ENCODE assay signal across 30 cellular contexts in the genomic region with DNA sequence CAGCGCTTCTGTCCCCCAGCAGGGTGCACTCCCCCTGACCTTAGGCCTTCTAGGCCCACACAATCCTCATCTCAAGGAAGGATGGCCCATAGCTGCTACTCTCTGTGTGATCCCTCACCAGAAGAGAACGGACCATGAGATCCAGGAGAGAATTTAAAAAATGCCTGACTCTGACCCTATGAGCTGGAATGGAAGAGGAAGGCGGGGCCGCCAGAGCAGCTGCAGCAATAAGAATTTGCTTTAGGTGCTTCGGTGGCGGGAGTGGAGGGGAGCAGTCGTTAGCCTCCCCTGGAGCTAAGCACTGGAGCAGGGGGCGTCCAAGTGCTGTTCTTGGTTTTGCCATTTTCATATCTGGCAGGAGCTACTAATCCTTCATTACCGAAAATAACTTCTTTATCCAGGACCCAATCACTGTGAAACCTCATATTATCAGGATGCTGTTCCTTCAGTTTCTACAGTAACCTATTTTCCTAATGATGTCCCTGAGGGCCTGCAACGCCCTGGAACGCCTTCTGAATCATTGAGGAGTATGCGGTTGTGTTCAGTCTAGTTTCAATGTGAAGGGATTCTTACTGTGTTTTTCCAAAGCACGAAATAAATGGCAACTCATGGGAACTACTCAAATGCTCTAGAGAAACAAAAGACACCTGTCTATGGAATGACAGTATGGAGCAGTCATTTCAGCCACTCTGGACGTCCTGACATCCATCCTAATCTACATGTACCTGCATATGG.
"Had no signal": no experiment of that assay in that cellular context is flagged by ENCODE, and none has a peak within 500 bp of the region (broad histone marks: within the 10 kb centered on the region; RNA-seq: fewer than 3 reads in every experiment).

No MANE protein-coding gene starts in this region.

- H3K36me3 ChIP-seq: brain microvascular endothelial cell, MG63, Peyer's patch had no signal

- H3K36me3 Mint-ChIP-seq: activated naive CD4-positive, alpha-beta T cell treated with anti-CD3 and anti-CD28 coated beads, Interleukin-2, amount 10 ng/mL, durations not matched to agents 7 days and 5 days; activated naive CD8-positive, alpha-beta T cell; IgD-negative memory B cell had no signal

- H3K27ac Mint-ChIP-seq: activated CD4-positive, alpha-beta T cell treated with anti-CD3 and anti-CD28 coated beads, Interleukin-2, amount 10 ng/mL, durations not matched to agents 24 days and 14 days; activated CD8-positive, alpha-beta T cell treated with anti-CD3 and anti-CD28 coated beads for 36 hours; activated naive CD4-positive, alpha-beta T cell treated with anti-CD3 and anti-CD28 coated beads, Interleukin-2, amount 10 ng/mL, durations not matched to agents 7 days and 5 days; activated naive CD8-positive, alpha-beta T cell; activated T-helper 1 cell treated with anti-CD3 and anti-CD28 coated beads, Interleukin-12 subunit alpha, Interleukin-12 subunit beta, Interleukin-2, Interleukin-4 antibody, amounts not matched to agents 30 ng/mL and 10 ng/mL and 1 ng/mL, durations not matched to agents 14 hours and 24 hours and 36 hours; IgD-negative memory B cell had no signal

- H3K9me3 Mint-ChIP-seq: activated CD4-positive, alpha-beta T cell treated with anti-CD3 and anti-CD28 coated beads, Interleukin-2, amount 10 ng/mL, durations not matched to agents 24 days and 14 days; activated CD8-positive, alpha-beta T cell treated with anti-CD3 and anti-CD28 coated beads for 36 hours; activated naive CD4-positive, alpha-beta T cell treated with anti-CD3 and anti-CD28 coated beads, Interleukin-2, amount 10 ng/mL, durations not matched to agents 7 days and 5 days; activated T-cell treated with anti-CD3 and anti-CD28 coated beads, Interleukin-2, amount 50 U/mL, for 4 hours; activated T-helper 1 cell treated with anti-CD3 and anti-CD28 coated beads, Interleukin-12 subunit alpha, Interleukin-12 subunit beta, Interleukin-2, Interleukin-4 antibody, amounts not matched to agents 30 ng/mL and 10 ng/mL and 1 ng/mL, durations not matched to agents 14 hours and 24 hours and 36 hours; IgD-negative memory B cell had no signal

- H3K27me3 ChIP-seq: brain microvascular endothelial cell, MG63, Peyer's patch had no signal

- H3K9me3 ChIP-seq: MG63, Peyer's patch had no signal

- H3K27me3 Mint-ChIP-seq: activated CD4-positive, alpha-beta T cell treated with anti-CD3 and anti-CD28 coated beads, Interleukin-2, amount 10 ng/mL, durations not matched to agents 24 days and 14 days had no signal

- H3K4me3 ChIP-seq: MG63, Peyer's patch, SK-N-MC had no signal

- H3K4me1 ChIP-seq: Peyer's patch had no signal

- H3K27ac ChIP-seq: brain microvascular endothelial cell, Peyer's patch, SK-N-MC had no signal

- DNase-seq: activated CD4-positive, alpha-beta T cell treated with anti-CD3 and anti-CD28 coated beads, Interleukin-2, amount 10 ng/mL, durations not matched to agents 24 days and 14 days; activated CD4-positive, alpha-beta T cell treated with anti-CD3 and anti-CD28 coated beads, Interleukin-2, amount 50 U/mL, for 4 hours; activated CD8-positive, alpha-beta T cell treated with anti-CD3 and anti-CD28 coated beads for 36 hours; activated naive CD4-positive, alpha-beta T cell treated with anti-CD3 and anti-CD28 coated beads, Interleukin-2, amount 10 ng/mL, durations not matched to agents 7 days and 5 days; activated T-cell treated with anti-CD3 and anti-CD28 coated beads for 4 hours; activated T-cell treated with anti-CD3 and anti-CD28 coated beads, Interleukin-2, amount 50 U/mL, for 4 hours; amniotic stem cell; aorta; brain microvascular endothelial cell; central memory CD4-positive, alpha-beta T cell; Karpas-422; KBM-7; MG63; NCI-H1048; NCI-H1105 treated with DMSO at 0.1 percent for 48 hours; NCI-H1436; NCI-H1694; NCI-H1930; NCI-H2081 treated with DMSO at 0.1 percent for 48 hours; NCI-H226; NCI-H446 treated with DMSO at 0.1 percent for 48 hours; NCI-H524 treated with DMSO at 0.1 percent for 48 hours; PC-3; Peyer's patch; Right ventricle myocardium superior; T1000 had no signal

- ATAC-seq: activated CD8-positive, alpha-beta T cell treated with anti-CD3 and anti-CD28 coated beads for 36 hours; activated T-cell treated with anti-CD3 and anti-CD28 coated beads, Interleukin-2, amount 50 U/mL, for 4 hours; PC-3 had no signal

- H3K4me3 Mint-ChIP-seq: activated CD4-positive, alpha-beta T cell treated with anti-CD3 and anti-CD28 coated beads, Interleukin-2, amount 10 ng/mL, durations not matched to agents 24 days and 14 days; activated CD8-positive, alpha-beta T cell treated with anti-CD3 and anti-CD28 coated beads for 36 hours; activated naive CD4-positive, alpha-beta T cell treated with anti-CD3 and anti-CD28 coated beads, Interleukin-2, amount 10 ng/mL, durations not matched to agents 7 days and 5 days; activated naive CD8-positive, alpha-beta T cell; activated T-cell treated with anti-CD3 and anti-CD28 coated beads, Interleukin-2, amount 50 U/mL, for 4 hours; activated T-helper 1 cell treated with anti-CD3 and anti-CD28 coated beads, Interleukin-12 subunit alpha, Interleukin-12 subunit beta, Interleukin-2, Interleukin-4 antibody, amounts not matched to agents 30 ng/mL and 10 ng/mL and 1 ng/mL, durations not matched to agents 14 hours and 24 hours and 36 hours; IgD-negative memory B cell had no signal

- H3K4me1 Mint-ChIP-seq: activated CD4-positive, alpha-beta T cell treated with anti-CD3 and anti-CD28 coated beads, Interleukin-2, amount 10 ng/mL, durations not matched to agents 24 days and 14 days; activated naive CD4-positive, alpha-beta T cell treated with anti-CD3 and anti-CD28 coated beads, Interleukin-2, amount 10 ng/mL, durations not matched to agents 7 days and 5 days; IgD-negative memory B cell had no signal
